1 cellular context compared by ENCODE assay signal in the genomic region with DNA sequence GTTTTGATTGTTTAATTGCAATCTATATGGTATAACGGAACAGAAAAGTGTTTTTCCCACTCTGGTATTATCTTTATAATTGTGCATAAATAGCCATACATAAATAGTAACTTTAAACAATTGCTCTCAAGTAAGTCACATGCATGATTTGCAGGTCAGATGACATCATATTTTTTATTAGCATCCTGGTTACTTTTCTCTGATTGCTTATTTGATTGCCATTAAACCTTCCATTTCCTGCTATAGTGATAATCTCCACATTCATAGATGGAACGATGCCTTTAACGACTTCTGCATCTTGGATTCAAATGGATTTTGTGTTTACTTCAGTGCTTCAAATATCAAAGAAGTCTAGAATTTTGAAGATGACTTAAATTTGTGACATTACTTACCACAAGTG.
A peak's percentile ranks its signal among the peaks of the same experiment; 100 is the strongest.
TF ChIP-seq lines count a peak whose summit lies in the region.

No MANE protein-coding gene starts in this region.

TF ChIP-seq in HepG2, 621 proteins besides CTCF, POLR2A, EP300 and RAD21:
- TF ChIP-seq ETV6 (CRISPR knock-in tag; conservative IDR thresholded peaks at IDR 0.05) (no peak), ATF7 (IDR thresholded peaks at IDR 0.05) (peak; percentile 72), ATF7 (CRISPR knock-in tag; IDR thresholded peaks at IDR 0.05) (no peak)
- TF ChIP-seq, protein P1, sequence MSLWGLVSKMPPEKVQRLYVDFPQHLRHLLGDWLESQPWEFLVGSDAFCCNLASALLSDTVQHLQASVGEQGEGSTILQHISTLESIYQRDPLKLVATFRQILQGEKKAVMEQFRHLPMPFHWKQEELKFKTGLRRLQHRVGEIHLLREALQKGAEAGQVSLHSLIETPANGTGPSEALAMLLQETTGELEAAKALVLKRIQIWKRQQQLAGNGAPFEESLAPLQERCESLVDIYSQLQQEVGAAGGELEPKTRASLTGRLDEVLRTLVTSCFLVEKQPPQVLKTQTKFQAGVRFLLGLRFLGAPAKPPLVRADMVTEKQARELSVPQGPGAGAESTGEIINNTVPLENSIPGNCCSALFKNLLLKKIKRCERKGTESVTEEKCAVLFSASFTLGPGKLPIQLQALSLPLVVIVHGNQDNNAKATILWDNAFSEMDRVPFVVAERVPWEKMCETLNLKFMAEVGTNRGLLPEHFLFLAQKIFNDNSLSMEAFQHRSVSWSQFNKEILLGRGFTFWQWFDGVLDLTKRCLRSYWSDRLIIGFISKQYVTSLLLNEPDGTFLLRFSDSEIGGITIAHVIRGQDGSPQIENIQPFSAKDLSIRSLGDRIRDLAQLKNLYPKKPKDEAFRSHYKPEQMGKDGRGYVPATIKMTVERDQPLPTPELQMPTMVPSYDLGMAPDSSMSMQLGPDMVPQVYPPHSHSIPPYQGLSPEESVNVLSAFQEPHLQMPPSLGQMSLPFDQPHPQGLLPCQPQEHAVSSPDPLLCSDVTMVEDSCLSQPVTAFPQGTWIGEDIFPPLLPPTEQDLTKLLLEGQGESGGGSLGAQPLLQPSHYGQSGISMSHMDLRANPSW (CRISPR knock-in tag; IDR thresholded peaks at IDR 0.05; ENCODE audit: borderline replicate concordance), result no peak
- TF ChIP-seq, protein P2, sequence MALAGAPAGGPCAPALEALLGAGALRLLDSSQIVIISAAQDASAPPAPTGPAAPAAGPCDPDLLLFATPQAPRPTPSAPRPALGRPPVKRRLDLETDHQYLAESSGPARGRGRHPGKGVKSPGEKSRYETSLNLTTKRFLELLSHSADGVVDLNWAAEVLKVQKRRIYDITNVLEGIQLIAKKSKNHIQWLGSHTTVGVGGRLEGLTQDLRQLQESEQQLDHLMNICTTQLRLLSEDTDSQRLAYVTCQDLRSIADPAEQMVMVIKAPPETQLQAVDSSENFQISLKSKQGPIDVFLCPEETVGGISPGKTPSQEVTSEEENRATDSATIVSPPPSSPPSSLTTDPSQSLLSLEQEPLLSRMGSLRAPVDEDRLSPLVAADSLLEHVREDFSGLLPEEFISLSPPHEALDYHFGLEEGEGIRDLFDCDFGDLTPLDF (CRISPR knock-in tag; IDR thresholded peaks at IDR 0.05), result no peak
